In genomic region chr6:16591681-16592549, GRCh38 we compare ENCODE assay signal across 8 cellular contexts.
A peak's percentile ranks its signal among the peaks of the same experiment; 100 is the strongest.
DNase-seq lines count a peak whose midpoint lies in the region; ATAC-seq lines count a peak whose summit lies in the region.

No MANE protein-coding gene starts in this region.

- no peaks in the 10 kb centered on the region for H3K9me3 Mint-ChIP-seq in activated naive CD4-positive, alpha-beta T cell treated with anti-CD3 and anti-CD28 coated beads for 36 hours
- no peaks in the 10 kb centered on the region for H3K9me3 Mint-ChIP-seq in activated naive CD4-positive, alpha-beta T cell treated with anti-CD3 and anti-CD28 coated beads, Interleukin-2, amount 10 ng/mL, durations not matched to agents 7 days and 5 days
- H3K9me3 Mint-ChIP-seq in activated T-cell treated with anti-CD3 and anti-CD28 coated beads, Interleukin-2, amount 50 U/mL, for 4 hours = peaks cover 3% of the 10 kb centered on the region

- no peak overlapping the region for H3K4me3 Mint-ChIP-seq in activated naive CD4-positive, alpha-beta T cell treated with anti-CD3 and anti-CD28 coated beads for 36 hours
- H3K4me3 Mint-ChIP-seq in activated naive CD4-positive, alpha-beta T cell treated with anti-CD3 and anti-CD28 coated beads, Interleukin-2, amount 10 ng/mL, durations not matched to agents 7 days and 5 days = no peak overlapping the region
- H3K4me3 Mint-ChIP-seq in activated T-cell treated with anti-CD3 and anti-CD28 coated beads, Interleukin-2, amount 50 U/mL, for 4 hours = no peak overlapping the region

- H3K27ac Mint-ChIP-seq in activated naive CD4-positive, alpha-beta T cell treated with anti-CD3 and anti-CD28 coated beads for 36 hours = peak overlapping the region; percentile 48
- H3K27ac Mint-ChIP-seq in activated naive CD4-positive, alpha-beta T cell treated with anti-CD3 and anti-CD28 coated beads, Interleukin-2, amount 10 ng/mL, durations not matched to agents 7 days and 5 days = no peak overlapping the region

- peak; percentile 79 for ATAC-seq in HG02885 (IDR thresholded peaks at IDR 0.05; ENCODE audit: poor library complexity, unreplicated experiment)
- ATAC-seq in activated T-cell treated with anti-CD3 and anti-CD28 coated beads, Interleukin-2, amount 50 U/mL, for 4 hours = peak; percentile 85 to 88

- peaks cover 18% of the 10 kb centered on the region for H3K4me1 Mint-ChIP-seq in activated naive CD4-positive, alpha-beta T cell treated with anti-CD3 and anti-CD28 coated beads for 36 hours (ENCODE audit: low read depth)
- H3K4me1 Mint-ChIP-seq in activated naive CD4-positive, alpha-beta T cell treated with anti-CD3 and anti-CD28 coated beads, Interleukin-2, amount 10 ng/mL, durations not matched to agents 7 days and 5 days = no peaks in the 10 kb centered on the region
- H3K4me1 Mint-ChIP-seq in activated T-cell treated with anti-CD3 and anti-CD28 coated beads, Interleukin-2, amount 50 U/mL, for 4 hours (ENCODE audit: low read depth) = peaks cover 23% of the 10 kb centered on the region

- H3K27me3 Mint-ChIP-seq in activated naive CD4-positive, alpha-beta T cell treated with anti-CD3 and anti-CD28 coated beads for 36 hours (ENCODE audit: low read depth) = no peaks in the 10 kb centered on the region
- no peaks in the 10 kb centered on the region for H3K27me3 Mint-ChIP-seq in activated naive CD4-positive, alpha-beta T cell treated with anti-CD3 and anti-CD28 coated beads, Interleukin-2, amount 10 ng/mL, durations not matched to agents 7 days and 5 days
- H3K27me3 Mint-ChIP-seq in activated T-cell treated with anti-CD3 and anti-CD28 coated beads, Interleukin-2, amount 50 U/mL, for 4 hours (ENCODE audit: low read depth) = no peaks in the 10 kb centered on the region

- H3K36me3 Mint-ChIP-seq in activated naive CD4-positive, alpha-beta T cell treated with anti-CD3 and anti-CD28 coated beads for 36 hours (ENCODE audit: low read depth) = peaks cover 8% of the 10 kb centered on the region
- peaks cover 6% of the 10 kb centered on the region for H3K36me3 Mint-ChIP-seq in activated naive CD4-positive, alpha-beta T cell treated with anti-CD3 and anti-CD28 coated beads, Interleukin-2, amount 10 ng/mL, durations not matched to agents 7 days and 5 days
- H3K36me3 Mint-ChIP-seq in activated T-cell treated with anti-CD3 and anti-CD28 coated beads, Interleukin-2, amount 50 U/mL, for 4 hours (ENCODE audit: insufficient read depth) = peaks cover 25% of the 10 kb centered on the region

- CTCF ChIA-PET in activated naive CD4-positive, alpha-beta T cell treated with anti-CD3 and anti-CD28 coated beads for 36 hours (lab: Charles Lee) = interaction anchor here (0.9 to 2.0 kb wide), 11 partner anchors 10 to 260 kb away, joined by 3 to 7 read pairs (median 4); no protein-coding TSS in a partner anchor
- CTCF ChIA-PET in activated naive CD4-positive, alpha-beta T cell treated with anti-CD3 and anti-CD28 coated beads, Interleukin-2, amount 10 ng/mL, durations not matched to agents 7 days and 5 days (lab: Charles Lee) = interaction anchor here (0.6 to 1.0 kb wide), 3 partner anchors 12 to 179 kb away, joined by 3 read pairs; no protein-coding TSS in a partner anchor

- peak; percentile 46 for DNase-seq in activated naive CD4-positive, alpha-beta T cell treated with anti-CD3 and anti-CD28 coated beads for 36 hours
- no peak for DNase-seq in activated naive CD4-positive, alpha-beta T cell treated with anti-CD3 and anti-CD28 coated beads, Interleukin-2, amount 10 ng/mL, durations not matched to agents 7 days and 5 days
- DNase-seq in activated T-cell treated with anti-CD3 and anti-CD28 coated beads, Interleukin-2, amount 50 U/mL, for 4 hours = no peak
- DNase-seq in NCI-H526 (lab: John Stamatoyannopoulos, UW) (no peak), OCI-M1 (lab: John Stamatoyannopoulos, UW) (no peak), HK-2 (ENCODE audit: unreplicated experiment) (no peak), NCI-H1694 (lab: John Stamatoyannopoulos, UW) (no peak)

- intact Hi-C loops in activated naive CD4-positive, alpha-beta T cell treated with anti-CD3 and anti-CD28 coated beads for 36 hours (cut with micrococcal nuclease) = loop anchor here (1.0 to 5.0 kb wide), 11 partner anchors 10 to 269 kb away; partner anchors contain the start of gene ATXN1
